ENCODE assay signal across 9 cellular contexts in the genomic region with DNA sequence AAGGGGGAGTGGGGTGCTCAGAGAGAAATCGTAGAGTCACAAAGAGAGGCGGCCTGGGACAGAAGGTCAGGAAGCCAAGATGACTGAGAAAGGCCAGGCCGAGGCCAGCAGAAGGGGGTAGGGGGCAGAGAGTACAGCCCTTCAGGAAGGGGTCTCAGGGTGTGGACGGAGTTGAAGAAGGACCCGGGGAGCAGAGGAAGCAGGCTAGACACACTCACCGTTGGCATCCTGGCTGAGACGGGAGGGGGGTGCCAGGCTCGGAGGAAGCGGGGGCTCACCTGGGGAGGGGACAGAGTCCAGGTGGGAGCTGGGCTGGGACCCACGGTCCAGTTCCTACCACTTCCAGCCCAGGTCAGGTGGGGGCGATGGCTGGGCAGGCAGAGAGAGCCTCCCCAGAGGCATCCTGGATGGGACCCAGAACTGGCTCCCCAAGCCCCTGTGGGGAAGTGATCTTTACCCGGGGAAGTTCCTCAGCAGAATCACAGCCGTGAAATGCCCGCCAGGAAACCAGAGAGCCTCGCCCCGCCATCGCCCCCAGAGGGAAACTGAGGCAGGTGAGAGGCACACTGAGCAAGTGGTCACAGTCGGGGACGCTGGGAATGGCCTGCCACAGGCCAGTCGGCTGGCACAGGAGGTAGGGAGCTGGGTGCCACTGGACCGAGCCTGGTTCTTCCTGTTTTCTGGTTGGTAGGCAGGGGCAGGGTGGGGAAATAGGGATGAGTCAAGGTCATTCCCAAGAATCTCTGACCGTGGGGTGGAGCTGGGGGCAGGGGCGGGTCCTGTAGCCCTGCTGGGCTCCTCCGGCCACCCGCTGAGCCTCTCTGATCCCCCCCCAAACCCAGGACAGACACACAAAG. TPM values are rescaled to one million over a fixed set of nuclear protein-coding genes. Genes with fewer than 3 reads are reported as not detected.
DNase-seq lines count a peak whose midpoint lies in the region; ATAC-seq, FAIRE-seq and TF ChIP-seq lines count a peak whose summit lies in the region.
"Had no signal": no experiment of that assay in that cellular context is flagged by ENCODE, and none has a peak within 500 bp of the region (broad histone marks: within the 10 kb centered on the region; RNA-seq: fewer than 3 reads in every experiment).

No MANE protein-coding gene starts in this region.

- peaks cover 33% of the 10 kb centered on the region for H3K36me3 Mint-ChIP-seq in activated CD8-positive, alpha-beta T cell treated with anti-CD3 and anti-CD28 coated beads for 36 hours (ENCODE audit: low read depth)

- POLR2A ChIA-PET in activated CD8-positive, alpha-beta T cell treated with anti-CD3 and anti-CD28 coated beads for 36 hours (lab: Charles Lee), result interaction anchor here (1.0 to 3.1 kb wide), 6 partner anchors 9 to 33 kb away, joined by 3 to 15 read pairs (median 4); a partner anchor contains a TSS

- peak overlapping the region; percentile 80 for H3K27ac Mint-ChIP-seq in activated CD8-positive, alpha-beta T cell treated with anti-CD3 and anti-CD28 coated beads for 36 hours

- ATAC-seq in activated CD8-positive, alpha-beta T cell treated with anti-CD3 and anti-CD28 coated beads for 36 hours, result no peak

- no peak overlapping the region for H3K27ac ChIP-seq in cardiac muscle cell

- no peaks in the 10 kb centered on the region for H3K36me3 ChIP-seq in cardiac muscle cell

- no peak for FAIRE-seq in urothelium cell line (lab: Jason Lieb, UNC)

- peaks cover 13% of the 10 kb centered on the region for H3K4me1 Mint-ChIP-seq in activated CD8-positive, alpha-beta T cell treated with anti-CD3 and anti-CD28 coated beads for 36 hours (ENCODE audit: low read depth)

- DNase-seq in cardiac muscle cell (ENCODE audit: low read depth in 1 of 2, low spot score in 1 of 2) (no peak), cardiac septum (ENCODE audit: low spot score) (no peak), islet precursor cell (peak; percentile 54), urothelium cell line (ENCODE audit: low spot score) (peak; percentile 22), posterior vena cava (ENCODE audit: low spot score) (no peak), NOMO-1 treated with DMSO at 0.1 percent for 48 hours (lab: John Stamatoyannopoulos, UW; ENCODE audit: unreplicated experiment) (no peak)
- DNase-seq in activated CD8-positive, alpha-beta T cell treated with anti-CD3 and anti-CD28 coated beads for 36 hours, result no peak
- DNase-seq in stimulated activated CD4-positive, alpha-beta T cell treated with anti-CD3 and anti-CD28 coated beads, Interleukin-4, amount 100 ng/mL, for 24 hours, result no peak

- CTCF ChIA-PET in activated CD8-positive, alpha-beta T cell treated with anti-CD3 and anti-CD28 coated beads for 36 hours (lab: Charles Lee), result interaction anchor here (1.0 to 3.4 kb wide), 6 partner anchors 13 to 64 kb away, joined by 3 to 15 read pairs (median 9); a partner anchor contains a TSS

- no peaks in the 10 kb centered on the region for H3K27me3 Mint-ChIP-seq in activated CD8-positive, alpha-beta T cell treated with anti-CD3 and anti-CD28 coated beads for 36 hours

- peaks cover 17% of the 10 kb centered on the region for H3K9me3 Mint-ChIP-seq in activated CD8-positive, alpha-beta T cell treated with anti-CD3 and anti-CD28 coated beads for 36 hours

- H3K9me3 ChIP-seq in cardiac muscle cell (ENCODE audit: low read depth), result no peaks in the 10 kb centered on the region

- peak overlapping the region; percentile 84 for H3K4me3 Mint-ChIP-seq in activated CD8-positive, alpha-beta T cell treated with anti-CD3 and anti-CD28 coated beads for 36 hours

- H3K27me3 ChIP-seq in cardiac muscle cell, result peaks cover 32% of the 10 kb centered on the region

- no peaks in the 10 kb centered on the region for H3K4me1 ChIP-seq in cardiac muscle cell (ENCODE audit: low read depth)

- H3K4me3 ChIP-seq in cardiac muscle cell, result peak overlapping the region; percentile 89

- TF ChIP-seq CTCF in cardiac muscle cell (IDR thresholded peaks at IDR 0.05; ENCODE audit: low read depth, low read length), result no peak
- TF ChIP-seq CTCF in activated CD8-positive, alpha-beta T cell treated with anti-CD3 and anti-CD28 coated beads for 36 hours (IDR thresholded peaks at IDR 0.05), result no peak

- intact Hi-C loops in cardiac septum (cut with DNase I), result no loop called here
- intact Hi-C loops in activated CD8-positive, alpha-beta T cell treated with anti-CD3 and anti-CD28 coated beads for 36 hours (cut with micrococcal nuclease), result loop anchor here (5.0 kb wide), 1 partner anchor 37 kb away; no protein-coding TSS in a partner anchor
- intact Hi-C loops in posterior vena cava (cut with DNase I), result no loop called here

RNA-seq across cellular contexts. Expression of a gene that starts 1.3 kb away (rescaled TPM):
- total RNA-seq in cardiac muscle cell, result 4.9 and 6.9 TPM in 2 replicates
- 4.8 and 7.4 TPM in 2 replicates for polyA plus RNA-seq in cardiac muscle cell
- 0.38 TPM for total RNA-seq in cardiac septum
- 10 to 100 TPM; 37.6 to 39.6 TPM for total RNA-seq in activated CD8-positive, alpha-beta T cell treated with anti-CD3 and anti-CD28 coated beads for 36 hours
- 1 to 10 TPM; 1.1 to 2.8 TPM for total RNA-seq in posterior vena cava

RNA-seq across cellular contexts. Expression of a gene that starts 12.8 kb away (rescaled TPM):
- not detected in 2 replicates for total RNA-seq in cardiac muscle cell
- not detected in 2 replicates for polyA plus RNA-seq in cardiac muscle cell
- not detected for total RNA-seq in cardiac septum
- not detected for total RNA-seq in activated CD8-positive, alpha-beta T cell treated with anti-CD3 and anti-CD28 coated beads for 36 hours
- total RNA-seq in posterior vena cava, result not detected
- total RNA-seq: subcutaneous adipose tissue had no signal

RNA-seq across cellular contexts. Expression of a gene that starts 22.4 kb away (rescaled TPM):
- total RNA-seq in cardiac muscle cell, result 37.9 and 57.8 TPM in 2 replicates
- 81.5 and 91.2 TPM in 2 replicates for polyA plus RNA-seq in cardiac muscle cell
- 81.4 TPM for total RNA-seq in cardiac septum
- 10 to 100 TPM; 47.4 to 50.9 TPM for total RNA-seq in activated CD8-positive, alpha-beta T cell treated with anti-CD3 and anti-CD28 coated beads for 36 hours
- total RNA-seq in posterior vena cava, result 10 to 100 TPM; 45.3 to 58.8 TPM

RNA-seq across cellular contexts. Expression of a gene that starts 23.3 kb away (rescaled TPM):
- 39.9 and 49.4 TPM in 2 replicates for total RNA-seq in cardiac muscle cell
- polyA plus RNA-seq in cardiac muscle cell, result 29.4 and 34.3 TPM in 2 replicates
- total RNA-seq in cardiac septum, result 12.5 TPM
- 10 to 100 TPM; 28.0 to 29.1 TPM for total RNA-seq in activated CD8-positive, alpha-beta T cell treated with anti-CD3 and anti-CD28 coated beads for 36 hours
- total RNA-seq in posterior vena cava, result 10 to 100 TPM; 10.5 to 13.1 TPM

Comparison
In these comparisons a context has a peak if more than half of its experiments do, and no peak if none do; other contexts are left out.
1. DNase-seq: peak in islet precursor cell (single experiment) and urothelium cell line (single experiment); none in cardiac muscle cell (0 of 2), cardiac septum (single experiment), activated CD8-positive, alpha-beta T cell treated with anti-CD3 and anti-CD28 coated beads for 36 hours (single experiment), posterior vena cava (single experiment), stimulated activated CD4-positive, alpha-beta T cell treated with anti-CD3 and anti-CD28 coated beads, Interleukin-4, amount 100 ng/mL, for 24 hours (single experiment) and NOMO-1 treated with DMSO at 0.1 percent for 48 hours (single experiment).